ENCODE assay signal across 25 cellular contexts in genomic region chr2:71004356-71004755, GRCh38. TPM values are rescaled to one million over a fixed set of nuclear protein-coding genes. Genes with fewer than 3 reads are reported as not detected.
"Had no signal": no experiment of that assay in that cellular context is flagged by ENCODE, and none has a peak within 500 bp of the region (broad histone marks: within the 10 kb centered on the region; RNA-seq: fewer than 3 reads in every experiment).

No MANE protein-coding gene starts in this region.

- H3K4me3 ChIP-seq: esophagus muscularis mucosa, heart right ventricle, suprapubic skin, tibial artery had no signal

- H3K4me1 Mint-ChIP-seq: memory B cell had no signal

- FAIRE-seq: bronchial epithelial cell, colon had no signal

- H3K9me3 ChIP-seq: esophagus muscularis mucosa, heart right ventricle, suprapubic skin, tibial artery had no signal

- H3K4me3 Mint-ChIP-seq: activated B cell treated with CpG ODN at 0.5 μM for 24 hours; activated naive CD4-positive, alpha-beta T cell treated with anti-CD3 and anti-CD28 coated beads, Interleukin-2, amount 50 U/mL, for 24 hours; activated T-cell treated with anti-CD3 and anti-CD28 coated beads, Interleukin-2, amount 50 U/mL, for 24 hours; memory B cell; naive thymus-derived CD8-positive, alpha-beta T cell had no signal

- H3K9me3 Mint-ChIP-seq: activated B cell treated with CpG ODN at 0.5 μM for 24 hours; activated naive CD4-positive, alpha-beta T cell treated with anti-CD3 and anti-CD28 coated beads, Interleukin-2, amount 50 U/mL, for 24 hours; activated T-cell treated with anti-CD3 and anti-CD28 coated beads, Interleukin-2, amount 50 U/mL, for 24 hours; memory B cell; naive thymus-derived CD8-positive, alpha-beta T cell had no signal

- DNase-seq: activated B cell treated with CpG ODN at 0.5 μM for 24 hours; activated CD4-positive, alpha-beta T cell treated with anti-CD3 and anti-CD28 coated beads for 4 hours; activated CD4-positive, alpha-beta T cell treated with anti-CD3 and anti-CD28 coated beads, Interleukin-2, amount 50 U/mL, for 4 hours; activated CD8-positive, alpha-beta memory T cell treated with anti-CD3 and anti-CD28 coated beads for 24 hours; activated CD8-positive, alpha-beta memory T cell treated with anti-CD3 and anti-CD28 coated beads, Interleukin-2, amount 50 U/mL, for 4 hours; activated gamma-delta T cell treated with Interleukin-2 at 50 U/mL for 16 hours; activated T-cell treated with anti-CD3 and anti-CD28 coated beads, Interleukin-2, amount 50 U/mL, for 24 hours; anterior cingulate cortex; dermis blood vessel endothelial cell; effector CD4-positive, alpha-beta T cell; foreskin keratinocyte; heart right ventricle; naive thymus-derived CD8-positive, alpha-beta T cell; posterior cingulate gyrus; stimulated activated CD4-positive, alpha-beta T cell treated with anti-CD3 and anti-CD28 coated beads, Interleukin-15, amount 100 ng/mL, for 24 hours; stimulated activated CD4-positive, alpha-beta T cell treated with anti-CD3 and anti-CD28 coated beads, Interleukin-2, amount 100 ng/mL, for 24 hours; stimulated activated naive CD4-positive, alpha-beta T cell; tibial artery had no signal

- H3K27me3 Mint-ChIP-seq: activated naive CD4-positive, alpha-beta T cell treated with anti-CD3 and anti-CD28 coated beads, Interleukin-2, amount 50 U/mL, for 24 hours had no signal

- H3K4me1 ChIP-seq: foreskin keratinocyte had no signal

- ATAC-seq: foreskin keratinocyte; heart right ventricle; naive thymus-derived CD8-positive, alpha-beta T cell had no signal

- H3K27me3 ChIP-seq: foreskin keratinocyte had no signal

- H3K36me3 Mint-ChIP-seq: activated naive CD4-positive, alpha-beta T cell treated with anti-CD3 and anti-CD28 coated beads, Interleukin-2, amount 50 U/mL, for 24 hours; memory B cell; naive thymus-derived CD8-positive, alpha-beta T cell had no signal

- H3K27ac ChIP-seq: esophagus muscularis mucosa, foreskin keratinocyte, heart right ventricle, suprapubic skin, tibial artery had no signal

- H3K36me3 ChIP-seq: esophagus muscularis mucosa, heart right ventricle, suprapubic skin, tibial artery had no signal

- H3K27ac Mint-ChIP-seq: activated B cell treated with CpG ODN at 0.5 μM for 24 hours; activated naive CD4-positive, alpha-beta T cell treated with anti-CD3 and anti-CD28 coated beads, Interleukin-2, amount 50 U/mL, for 24 hours; activated T-cell treated with anti-CD3 and anti-CD28 coated beads, Interleukin-2, amount 50 U/mL, for 24 hours; memory B cell; naive thymus-derived CD8-positive, alpha-beta T cell had no signal

RNA-seq across cellular contexts. Expression of gene ANKRD53, which starts 25.9 kb away (rescaled TPM):
- total RNA-seq: bronchial epithelial cell; T-helper 2 cell treated with Interferon-gamma antibody and Interleukin-4, amounts not matched to agents 100 ng/mL and 5 ng/mL, for 36 hours had no signal
- polyA plus RNA-seq: naive thymus-derived CD8-positive, alpha-beta T cell had no signal
